In genomic region chr4:79552311-79552710, GRCh38 we compare ENCODE assay signal across 20 cellular contexts.
A peak's percentile ranks its signal among the peaks of the same experiment; 100 is the strongest.
DNase-seq lines count a peak whose midpoint lies in the region; ATAC-seq, FAIRE-seq and TF ChIP-seq lines count a peak whose summit lies in the region.
"Had no signal": no experiment of that assay in that cellular context is flagged by ENCODE, and none has a peak within 500 bp of the region (broad histone marks: within the 10 kb centered on the region; RNA-seq: fewer than 3 reads in every experiment).

No MANE protein-coding gene starts in this region.

- H3K4me1 Mint-ChIP-seq in stimulated activated memory B cell treated with anti-CD40 and anti-IgM and Interleukin-4, amounts not matched to agents 10 μg/mL and 1 μg/mL and 100 μg/mL, for 72 hours = no peaks in the 10 kb centered on the region

- H2BK15ac ChIP-seq in H1 (ENCODE audit: low read length) = no peak overlapping the region

- DNase-seq in ELF-1 (ENCODE audit: low read depth, low spot score) (peak; percentile 17), H1 (ENCODE audit: low read depth in 1 of 2, low spot score in 2 of 2) (no peak)
- DNase-seq: AML-193; CD4-positive, alpha-beta T cell; GF-D8; GOT3; KG1 had no signal

- no peak for TF ChIP-seq CTCF in H1 (IDR thresholded peaks at IDR 0.05; ENCODE audit: control extremely low read depth in 1 of 3, insufficient read depth in 1 of 3, low read depth in 1 of 3, low read length in 3 of 3)

- no peaks in the 10 kb centered on the region for H3K27me3 ChIP-seq in HUES48 (ENCODE audit: control insufficient read depth, insufficient read depth, low read length)
- H3K27me3 ChIP-seq in H1 (replicated peaks in 1 of 4; ENCODE audit: control insufficient read depth in 3 of 4, extremely low read depth in 1 of 4, insufficient read depth in 3 of 4, low read length in 3 of 4) = no peaks in the 10 kb centered on the region
- no peaks in the 10 kb centered on the region for H3K27me3 ChIP-seq in iPS-15b (ENCODE audit: control insufficient read depth, insufficient read depth, low read length)

- no peak overlapping the region for H2BK120ac ChIP-seq in H1 (replicated peaks; ENCODE audit: low read depth, low read length)

- TF ChIP-seq POLR2A in H1 (IDR thresholded peaks at IDR 0.05; ENCODE audit: control extremely low read depth in 1 of 2, low read depth in 2 of 2, low read length in 2 of 2) = no peak

- H3K23ac ChIP-seq in H1 (ENCODE audit: insufficient read length) = no peak overlapping the region

- no peaks in the 10 kb centered on the region for H3K79me1 ChIP-seq in H1 (ENCODE audit: low read depth, low read length)

- H3K4me1 ChIP-seq in HUES48 (ENCODE audit: control insufficient read depth, insufficient read depth, low read length) = peaks cover 11% of the 10 kb centered on the region; the same call in 1 of the 2 replicates
- peaks cover 0 to 3% (median 0%) of the 10 kb centered on the region in 4 experiments; a peak in 3 of 7 replicates for H3K4me1 ChIP-seq in H1 (replicated peaks in 1 of 4; ENCODE audit: control insufficient read depth in 3 of 4, insufficient read depth in 4 of 4, low read length in 3 of 4)
- peaks cover 8% of the 10 kb centered on the region for H3K4me1 ChIP-seq in iPS-15b (ENCODE audit: control insufficient read depth, insufficient read depth, low read length)
- H3K4me1 ChIP-seq: A549, HAP-1 had no signal

- no peak overlapping the region for H3K4me2 ChIP-seq in H1 (ENCODE audit: insufficient read depth in 1 of 2, low read depth in 2 of 2, low read length in 2 of 2)
- H3K4me2 ChIP-seq: A549 had no signal

- H3K14ac ChIP-seq in H1 (ENCODE audit: insufficient read length) = no peak overlapping the region

- H2AFZ ChIP-seq in H1 (ENCODE audit: low read length) = no peak overlapping the region

- H3K4me3 ChIP-seq in HUES48 (ENCODE audit: low read depth, low read length) (no peak overlapping the region), H1 (ENCODE audit: extremely low read depth in 1 of 4, insufficient read depth in 2 of 4, low read depth in 3 of 4, low read length in 4 of 4) (no peak overlapping the region), iPS-15b (ENCODE audit: low read depth, low read length) (peak overlapping the region; percentile 0)
- H3K4me3 ChIP-seq: A549, HAP-1 had no signal

- no peak overlapping the region for H3K4ac ChIP-seq in H1 (replicated peaks; ENCODE audit: insufficient read length, low read depth, low read length)

- no peak overlapping the region for H4K5ac ChIP-seq in H1 (ENCODE audit: insufficient read length, low read depth, low read length)

- no peak for FAIRE-seq in H1 (lab: Jason Lieb, UNC)
- FAIRE-seq: A549, D721Med, GM19239 had no signal

- H3K56ac ChIP-seq in H1 (replicated peaks; ENCODE audit: insufficient read length, low read depth, low read length) = no peak overlapping the region

- no peak for TF ChIP-seq RAD21 in H1 (IDR thresholded peaks at IDR 0.05 in 1 of 2, conservative IDR thresholded peaks at IDR 0.05 in 1 of 2; ENCODE audit: low read depth in 2 of 2, low read length in 2 of 2)

- H3K9me3 ChIP-seq in HUES48 (ENCODE audit: control insufficient read depth, insufficient read depth, low read length) = peaks cover 12% of the 10 kb centered on the region; the same call in 1 of the 2 replicates
- peaks cover 0 to 3% of the 10 kb centered on the region in 2 experiments; a peak in 1 of 4 replicates for H3K9me3 ChIP-seq in H1 (ENCODE audit: insufficient read depth in 2 of 2, low read depth in 1 of 2, low read length in 1 of 2)
- H3K9me3 ChIP-seq in iPS-15b (ENCODE audit: control insufficient read depth, insufficient read depth, low read length) = no peaks in the 10 kb centered on the region
- H3K9me3 ChIP-seq: A549, Caco-2, HAP-1 had no signal

- no peak overlapping the region for H3K4me3 Mint-ChIP-seq in stimulated activated memory B cell treated with anti-CD40 and anti-IgM and Interleukin-4, amounts not matched to agents 10 μg/mL and 1 μg/mL and 100 μg/mL, for 72 hours
- H3K4me3 Mint-ChIP-seq: CD4-positive, alpha-beta T cell had no signal

- H3K27ac Mint-ChIP-seq in stimulated activated memory B cell treated with anti-CD40 and anti-IgM and Interleukin-4, amounts not matched to agents 10 μg/mL and 1 μg/mL and 100 μg/mL, for 72 hours = no peak overlapping the region
- H3K27ac Mint-ChIP-seq: CD4-positive, alpha-beta T cell had no signal

- peak overlapping the region; percentile 21 for H3K27ac ChIP-seq in HUES48 (ENCODE audit: low read depth, low read length)
- H3K27ac ChIP-seq in H1 (ENCODE audit: low read depth, low read length) = no peak overlapping the region
- H3K27ac ChIP-seq: 22Rv1, A549, C4-2B, HL-60 had no signal

- POLR2A ChIA-PET in H1 (lab: Charles Lee; ENCODE audit: partially characterized antibody) = no interaction called here

- H3K18ac ChIP-seq in H1 (ENCODE audit: extremely low read depth, low read length) = no peak overlapping the region

- H2BK5ac ChIP-seq in H1 (ENCODE audit: low read depth, low read length) = peak overlapping the region; percentile 22; the same call in 1 of the 2 replicates

- no peaks in the 10 kb centered on the region for H3K36me3 Mint-ChIP-seq in stimulated activated memory B cell treated with anti-CD40 and anti-IgM and Interleukin-4, amounts not matched to agents 10 μg/mL and 1 μg/mL and 100 μg/mL, for 72 hours

- CTCF ChIA-PET in H1 (lab: Charles Lee; ENCODE audit: partially characterized antibody) = no interaction called here

- no peak overlapping the region for H3K9ac ChIP-seq in HUES48 (ENCODE audit: low read depth, low read length)
- H3K9ac ChIP-seq in H1 (replicated peaks in 1 of 4; ENCODE audit: extremely low read depth in 1 of 4, low read depth in 3 of 4, low read length in 3 of 4) = no peak overlapping the region
- H3K9ac ChIP-seq in iPS-15b (ENCODE audit: low read depth, low read length) = no peak overlapping the region

- H4K20me1 ChIP-seq in H1 (replicated peaks in 1 of 2; ENCODE audit: control insufficient read depth in 1 of 2, insufficient read depth in 2 of 2, low read length in 2 of 2) = no peaks in the 10 kb centered on the region

- no peaks in the 10 kb centered on the region for H3K79me2 ChIP-seq in H1 (ENCODE audit: control insufficient read depth in 1 of 2, insufficient read depth in 2 of 2, low read length in 2 of 2)

- H3K27me3 Mint-ChIP-seq in stimulated activated memory B cell treated with anti-CD40 and anti-IgM and Interleukin-4, amounts not matched to agents 10 μg/mL and 1 μg/mL and 100 μg/mL, for 72 hours = peaks cover 6% of the 10 kb centered on the region
- H3K27me3 Mint-ChIP-seq: CD4-positive, alpha-beta T cell had no signal

- H4K91ac ChIP-seq in H1 (replicated peaks; ENCODE audit: insufficient read length, low read length) = no peak overlapping the region

- H3K23me2 ChIP-seq in H1 (ENCODE audit: low read depth, low read length) = peaks cover 2% of the 10 kb centered on the region; the same call in 1 of the 2 replicates

- H3K9me3 Mint-ChIP-seq in stimulated activated memory B cell treated with anti-CD40 and anti-IgM and Interleukin-4, amounts not matched to agents 10 μg/mL and 1 μg/mL and 100 μg/mL, for 72 hours = peaks cover 7% of the 10 kb centered on the region
- H3K9me3 Mint-ChIP-seq: CD4-positive, alpha-beta T cell had no signal

- no peak overlapping the region for H2BK20ac ChIP-seq in H1 (ENCODE audit: low read length)

- no peak for TF ChIP-seq EP300 in H1 (IDR thresholded peaks at IDR 0.05; ENCODE audit: borderline replicate concordance in 1 of 2, low read depth in 2 of 2, low read length in 2 of 2)

- H3K36me3 ChIP-seq in HUES48 (ENCODE audit: control insufficient read depth, insufficient read depth, low read length) (peaks cover 58% of the 10 kb centered on the region), H1 (ENCODE audit: control insufficient read depth in 2 of 4, insufficient read depth in 4 of 4, low read length in 3 of 4) (peaks cover 0 to 50% (median 0%) of the 10 kb centered on the region in 4 experiments; a peak in 2 of 8 replicates), iPS-15b (ENCODE audit: control insufficient read depth, insufficient read depth, low read length) (no peaks in the 10 kb centered on the region)
- H3K36me3 ChIP-seq: HAP-1 had no signal

- H2BK12ac ChIP-seq in H1 (ENCODE audit: low read depth, low read length) = no peak overlapping the region

- no peak overlapping the region for H4K8ac ChIP-seq in H1 (ENCODE audit: extremely low read depth, insufficient read depth, low read length)

- H2AK5ac ChIP-seq in H1 (ENCODE audit: low read depth, low read length) = no peak overlapping the region

- ATAC-seq in stimulated activated memory B cell treated with anti-CD40 and anti-IgM and Interleukin-4, amounts not matched to agents 10 μg/mL and 1 μg/mL and 100 μg/mL, for 72 hours = no peak
- no peak for ATAC-seq in HG02588 (IDR thresholded peaks at IDR 0.05; ENCODE audit: unreplicated experiment)
- ATAC-seq in GM18858 (IDR thresholded peaks at IDR 0.05; ENCODE audit: unreplicated experiment) = no peak
- ATAC-seq: A549 had no signal

TF ChIP-seq in H1, 55 proteins besides CTCF, POLR2A, EP300 and RAD21:
- TF ChIP-seq SIRT6 (IDR thresholded peaks at IDR 0.05; ENCODE audit: low read length) (no peak), CEBPB (IDR thresholded peaks at IDR 0.05; ENCODE audit: low read depth, low read length) (peak; percentile 80)
